Comparison of ENCODE assay signal across 8 cellular contexts in genomic region chr2:98608118-98608961, GRCh38. TPM values are rescaled to one million over a fixed set of nuclear protein-coding genes. Genes with fewer than 3 reads are reported as not detected.
DNase-seq lines count a peak whose midpoint lies in the region; ATAC-seq, FAIRE-seq and TF ChIP-seq lines count a peak whose summit lies in the region.

TSS of gene COA5 (minus strand) at chr2:98608512. CDS start at chr2:98608405, 107 bp downstream.
TSS of gene UNC50 (plus strand) at chr2:98608589. CDS start at chr2:98609760, 1,171 bp downstream.

- no peak within 1 kb of the TSS for H3K14ac ChIP-seq in H1 (ENCODE audit: insufficient read length)
- H3K14ac ChIP-seq in mesenchymal stem cell (ENCODE audit: low read length in 2 of 2) = peak within 1 kb of the TSS; percentile 11 to 99

- H3K18ac ChIP-seq in H1 (ENCODE audit: extremely low read depth, low read length) = no peak within 1 kb of the TSS
- H3K18ac ChIP-seq in mesenchymal stem cell (ENCODE audit: low read depth in 1 of 2, low read length in 2 of 2) = peak within 1 kb of the TSS; percentile 99 to 100

- H2AK5ac ChIP-seq in H1 (ENCODE audit: low read depth, low read length) (no peak within 1 kb of the TSS), mesenchymal stem cell (ENCODE audit: low read length, severe bottlenecking) (peak within 1 kb of the TSS; percentile 41)

- H2BK5ac ChIP-seq in H1 (ENCODE audit: low read depth, low read length) = peak within 1 kb of the TSS; percentile 84; the same call in 1 of the 2 replicates
- peak within 1 kb of the TSS; percentile 95 for H2BK5ac ChIP-seq in mesenchymal stem cell (ENCODE audit: low read depth, low read length, poor library complexity, severe bottlenecking)

- H3K27ac ChIP-seq in H1 (ENCODE audit: low read depth, low read length) (peak within 1 kb of the TSS; percentile 90), mesenchymal stem cell (ENCODE audit: low read length, poor library complexity, severe bottlenecking) (peak within 1 kb of the TSS; percentile 81)

- TF ChIP-seq EP300 in H1 (IDR thresholded peaks at IDR 0.05; ENCODE audit: borderline replicate concordance in 1 of 2, low read depth in 2 of 2, low read length in 2 of 2) = no peak

- H3K56ac ChIP-seq in H1 (replicated peaks; ENCODE audit: insufficient read length, low read depth, low read length) = peak within 1 kb of the TSS; percentile 83

- POLR2A ChIA-PET in H1 (lab: Charles Lee; ENCODE audit: partially characterized antibody) = interaction anchor here (1.1 to 1.4 kb wide), 2 partner anchors 9 kb away, joined by 6 to 7 read pairs; no protein-coding TSS in a partner anchor

- H3K4me2 ChIP-seq in H1 (ENCODE audit: insufficient read depth in 1 of 2, low read depth in 2 of 2, low read length in 2 of 2) (peak within 1 kb of the TSS; percentile 87 to 98), mesenchymal stem cell (ENCODE audit: low read length, poor library complexity, severe bottlenecking) (peak within 1 kb of the TSS; percentile 73)

- ATAC-seq in GM21367 (IDR thresholded peaks at IDR 0.05; ENCODE audit: unreplicated experiment) = peak; percentile 75

- peak within 1 kb of the TSS; percentile 69 to 87 (median 80) for H3K4me3 ChIP-seq in H1 (ENCODE audit: extremely low read depth in 1 of 4, insufficient read depth in 2 of 4, low read depth in 3 of 4, low read length in 4 of 4)
- peak within 1 kb of the TSS; percentile 82 to 98 for H3K4me3 ChIP-seq in mesenchymal stem cell (ENCODE audit: insufficient read depth in 1 of 2, low read depth in 1 of 2, low read length in 2 of 2)

- peak within 1 kb of the TSS; percentile 86 for H2AFZ ChIP-seq in H1 (ENCODE audit: low read length)
- H2AFZ ChIP-seq in mesenchymal stem cell (ENCODE audit: low read depth, low read length) = peak within 1 kb of the TSS; percentile 99

- H3K4ac ChIP-seq in H1 (replicated peaks; ENCODE audit: insufficient read length, low read depth, low read length) (peak within 1 kb of the TSS; percentile 13), mesenchymal stem cell (ENCODE audit: low read depth in 1 of 2, low read length in 2 of 2) (peak within 1 kb of the TSS; percentile 93 to 100)

- peak; percentile 88 for DNase-seq in COLO829 (ENCODE audit: low spot score)
- DNase-seq in HTR-8/SVneo (ENCODE audit: insufficient read length, low spot score) = peak; percentile 95
- DNase-seq in NOMO-1 treated with DMSO at 0.1 percent for 48 hours (lab: John Stamatoyannopoulos, UW; ENCODE audit: unreplicated experiment) = peak; percentile 89
- peak; percentile 77 to 80 for DNase-seq in activated CD8-positive, alpha-beta memory T cell treated with anti-CD3 and anti-CD28 coated beads for 4 hours (ENCODE audit: low read depth in 2 of 2)
- DNase-seq in H1 (ENCODE audit: low read depth in 1 of 2, low spot score in 2 of 2) = peak; percentile 56 to 90
- DNase-seq in mesenchymal stem cell = peak; percentile 95
- DNase-seq in stimulated activated CD8-positive, alpha-beta memory T cell treated with anti-CD3 and anti-CD28 coated beads, Interleukin-12 subunit alpha, Interleukin-12 subunit beta, amount 100 ng/mL, for 24 hours (ENCODE audit: extremely low read depth) = peak; percentile 77

- H2BK15ac ChIP-seq in H1 (ENCODE audit: low read length) (no peak within 1 kb of the TSS), mesenchymal stem cell (ENCODE audit: low read depth, poor library complexity, severe bottlenecking) (peak within 1 kb of the TSS; percentile 98)

- H3K23me2 ChIP-seq in H1 (ENCODE audit: low read depth, low read length) = peaks cover 8% of the 10 kb centered on the region

- H3K36me3 ChIP-seq in H1 (ENCODE audit: control insufficient read depth in 2 of 4, insufficient read depth in 4 of 4, low read length in 3 of 4) (peaks cover 2 to 40% (median 7%) of the 10 kb centered on the region in 4 experiments; a peak in 7 of 8 replicates), mesenchymal stem cell (ENCODE audit: control insufficient read depth in 1 of 2, insufficient read depth in 2 of 2, low read depth in 1 of 2, low read length in 2 of 2) (peaks cover 4 to 38% of the 10 kb centered on the region in 2 experiments)

- H4K91ac ChIP-seq in H1 (replicated peaks; ENCODE audit: insufficient read length, low read length) (no peak within 1 kb of the TSS), mesenchymal stem cell (ENCODE audit: low read length) (peak within 1 kb of the TSS; percentile 98)

- FAIRE-seq in HTR-8/SVneo (lab: Jason Lieb, UNC) (peak; percentile 96), H1 (lab: Jason Lieb, UNC) (no peak)

- H2BK20ac ChIP-seq in H1 (ENCODE audit: low read length) = no peak within 1 kb of the TSS

- H3K9ac ChIP-seq in H1 (replicated peaks in 1 of 4; ENCODE audit: extremely low read depth in 1 of 4, low read depth in 3 of 4, low read length in 3 of 4) (peak within 1 kb of the TSS; percentile 88 to 92 (median 90)), mesenchymal stem cell (ENCODE audit: low read length) (peak within 1 kb of the TSS; percentile 100)

- H3K27me3 ChIP-seq in H1 (replicated peaks in 1 of 4; ENCODE audit: control insufficient read depth in 3 of 4, extremely low read depth in 1 of 4, insufficient read depth in 3 of 4, low read length in 3 of 4) = no peaks in the 10 kb centered on the region
- no peaks in the 10 kb centered on the region for H3K27me3 ChIP-seq in mesenchymal stem cell (ENCODE audit: control insufficient read depth in 1 of 2, insufficient read depth in 1 of 2, low read length in 2 of 2)

- no peak for TF ChIP-seq RAD21 in H1 (IDR thresholded peaks at IDR 0.05 in 1 of 2, conservative IDR thresholded peaks at IDR 0.05 in 1 of 2; ENCODE audit: low read depth in 2 of 2, low read length in 2 of 2)

- CTCF ChIA-PET in H1 (lab: Charles Lee; ENCODE audit: partially characterized antibody) = interaction anchor here (1.0 to 1.1 kb wide), 2 partner anchors 9 to 228 kb away, joined by 3 read pairs; no protein-coding TSS in a partner anchor

- peak within 1 kb of the TSS; percentile 77 for H4K5ac ChIP-seq in H1 (ENCODE audit: insufficient read length, low read depth, low read length)

- TF ChIP-seq POLR2A in H1 (IDR thresholded peaks at IDR 0.05; ENCODE audit: control extremely low read depth in 1 of 2, low read depth in 2 of 2, low read length in 2 of 2) = peak; percentile 65 to 91

- peaks cover 7% of the 10 kb centered on the region; the same call in 1 of the 2 replicates for H3K79me1 ChIP-seq in H1 (ENCODE audit: low read depth, low read length)
- H3K79me1 ChIP-seq in mesenchymal stem cell (replicated peaks; ENCODE audit: low read length, poor library complexity, severe bottlenecking) = peaks cover 32% of the 10 kb centered on the region

- H4K8ac ChIP-seq in H1 (ENCODE audit: extremely low read depth, insufficient read depth, low read length) (peak within 1 kb of the TSS; percentile 94), mesenchymal stem cell (ENCODE audit: low read length) (peak within 1 kb of the TSS; percentile 100)

- WGBS in H1 (ENCODE audit: extremely low coverage in 1 of 2, insufficient coverage in 1 of 2, insufficient read length in 1 of 2, insufficient replicate concordance in 2 of 2, low coverage in 1 of 2, low lambda C conversion rate in 2 of 2, missing lambda C conversion rate in 1 of 2), 2 experiments = 0% methylated on average over 72 of the region's 92 CpGs; no CpG with 5 or more reads in 1 of the 2 experiments
- WGBS in mesenchymal stem cell = under 1% methylated on average over 63 of the region's 92 CpGs

- H2BK120ac ChIP-seq in H1 (replicated peaks; ENCODE audit: low read depth, low read length) (no peak within 1 kb of the TSS), mesenchymal stem cell (ENCODE audit: low read depth, low read length) (peak within 1 kb of the TSS; percentile 85)

- H3K79me2 ChIP-seq in H1 (ENCODE audit: control insufficient read depth in 1 of 2, insufficient read depth in 2 of 2, low read length in 2 of 2) = peaks cover 17 to 47% of the 10 kb centered on the region in 2 experiments

- H3K4me1 ChIP-seq in H1 (replicated peaks in 1 of 4; ENCODE audit: control insufficient read depth in 3 of 4, insufficient read depth in 4 of 4, low read length in 3 of 4) (peaks cover 0 to 10% (median 4%) of the 10 kb centered on the region in 4 experiments; a peak in 2 of 7 replicates), mesenchymal stem cell (ENCODE audit: control insufficient read depth, insufficient read depth, low read depth, low read length) (peaks cover 16% of the 10 kb centered on the region)

- no peak for TF ChIP-seq CTCF in H1 (IDR thresholded peaks at IDR 0.05; ENCODE audit: control extremely low read depth in 1 of 3, insufficient read depth in 1 of 3, low read depth in 1 of 3, low read length in 3 of 3)

- H3K9me3 ChIP-seq in H1 (ENCODE audit: insufficient read depth in 2 of 2, low read depth in 1 of 2, low read length in 1 of 2) (no peaks in the 10 kb centered on the region), mesenchymal stem cell (ENCODE audit: control insufficient read depth, low read length) (no peaks in the 10 kb centered on the region)

- H3K23ac ChIP-seq in H1 (ENCODE audit: insufficient read length) (no peak within 1 kb of the TSS), mesenchymal stem cell (ENCODE audit: low read length in 2 of 2) (peak within 1 kb of the TSS; percentile 37 to 100)

- no peak within 1 kb of the TSS for H2BK12ac ChIP-seq in H1 (ENCODE audit: low read depth, low read length)
- H2BK12ac ChIP-seq in mesenchymal stem cell (ENCODE audit: low read length in 2 of 2) = peak within 1 kb of the TSS; percentile 42 to 67

- H4K20me1 ChIP-seq in H1 (replicated peaks in 1 of 2; ENCODE audit: control insufficient read depth in 1 of 2, insufficient read depth in 2 of 2, low read length in 2 of 2) = peaks cover 0 to 7% of the 10 kb centered on the region in 2 experiments

RNA-seq across cellular contexts. Expression of gene COA5, which starts in this region (rescaled TPM):
- total RNA-seq in H1 (2021; fragmentation: NEBNext Ultra II Directional; extraction: Animal tissue kit (Norgen Biotek cat#: 25700)) = 22.1 and 24.7 TPM in 2 replicates
- polyA plus RNA-seq in H1 (2011; rRNA removed) = 19.4 and 20.3 TPM in 2 replicates
- polyA plus RNA-seq in H1 (2011; cell fraction: cytosol; rRNA removed) = 40.1 TPM
- 13.6 TPM for polyA plus RNA-seq in H1 (2011; cell fraction: nucleus; rRNA removed)
- 21.8 to 36.4 TPM (median 24.7 TPM) in 4 replicates for polyA plus RNA-seq in H1 (2012, experiment 1 of 2)
- polyA plus RNA-seq in H1 (2012, experiment 2 of 2) = 14.8 TPM
- polyA plus RNA-seq in H1 (2013, experiment 1 of 2) = 41.3 TPM
- polyA plus RNA-seq in H1 (2013, experiment 2 of 2) = 39.4 TPM
- polyA minus RNA-seq in H1 (2011; rRNA and poly(A)+ RNA removed) = 4.0 and 5.9 TPM in 2 replicates
- polyA minus RNA-seq in H1 (2011; cell fraction: cytosol; rRNA and poly(A)+ RNA removed) = 15.5 TPM
- polyA minus RNA-seq in H1 (2011; cell fraction: nucleus; rRNA and poly(A)+ RNA removed) = 13.1 TPM
- 33.0 TPM for polyA plus RNA-seq in mesenchymal stem cell (2013, experiment 1 of 2)
- polyA plus RNA-seq in mesenchymal stem cell (2013, experiment 2 of 2) = 36.8 TPM

RNA-seq across cellular contexts. Expression of gene UNC50, which starts in this region (rescaled TPM):
- total RNA-seq in H1 (2021; fragmentation: NEBNext Ultra II Directional; extraction: Animal tissue kit (Norgen Biotek cat#: 25700)) = 27.4 and 33.4 TPM in 2 replicates
- 35.1 and 58.5 TPM in 2 replicates for polyA plus RNA-seq in H1 (2011; rRNA removed)
- 45.4 TPM for polyA plus RNA-seq in H1 (2011; cell fraction: cytosol; rRNA removed)
- 9.5 TPM for polyA plus RNA-seq in H1 (2011; cell fraction: nucleus; rRNA removed)
- 27.0 to 36.6 TPM (median 30.3 TPM) in 4 replicates for polyA plus RNA-seq in H1 (2012, experiment 1 of 2)
- 7.2 TPM for polyA plus RNA-seq in H1 (2012, experiment 2 of 2)
- 52.2 TPM for polyA plus RNA-seq in H1 (2013, experiment 1 of 2)
- polyA plus RNA-seq in H1 (2013, experiment 2 of 2) = 55.1 TPM
- 11.9 and 13.9 TPM in 2 replicates for polyA minus RNA-seq in H1 (2011; rRNA and poly(A)+ RNA removed)
- 7.5 TPM for polyA minus RNA-seq in H1 (2011; cell fraction: cytosol; rRNA and poly(A)+ RNA removed)
- 10.3 TPM for polyA minus RNA-seq in H1 (2011; cell fraction: nucleus; rRNA and poly(A)+ RNA removed)
- polyA plus RNA-seq in mesenchymal stem cell (2013, experiment 1 of 2) = 64.2 TPM
- 81.8 TPM for polyA plus RNA-seq in mesenchymal stem cell (2013, experiment 2 of 2)

Comparison
In these comparisons a context has a peak if more than half of its experiments do, and no peak if none do; other contexts are left out.
1. Peak in every context shown above with its lines: DNase-seq, ATAC-seq, H3K4me3 ChIP-seq and H3K27ac ChIP-seq.